Comparison of ENCODE assay signal across 9 cellular contexts in the genomic region with DNA sequence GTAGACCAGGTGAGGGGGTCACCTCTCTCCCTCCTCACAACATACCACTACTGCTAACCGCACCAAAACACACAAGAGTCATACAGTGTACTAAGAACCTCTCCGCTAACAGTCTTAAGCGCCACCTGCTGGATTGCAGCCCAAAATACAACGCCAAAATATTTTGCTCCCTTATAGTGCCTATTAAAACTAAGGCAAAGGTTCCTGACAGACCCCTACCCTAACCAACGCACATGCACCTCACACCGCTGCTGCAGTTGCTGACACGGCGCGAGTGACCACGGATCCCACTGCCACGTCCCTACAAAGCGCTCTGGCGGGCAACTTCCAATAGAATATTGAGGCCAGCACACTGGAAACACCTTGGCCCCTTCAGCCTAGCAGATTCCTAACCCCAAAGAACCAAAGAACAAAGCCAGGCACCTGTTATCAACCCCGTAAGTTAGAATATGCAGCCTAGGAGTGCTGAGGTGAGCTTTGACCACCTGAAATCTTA.
DNase-seq lines count a peak whose midpoint lies in the region; TF ChIP-seq lines count a peak whose summit lies in the region.
"Had no signal": no experiment of that assay in that cellular context is flagged by ENCODE, and none has a peak within 500 bp of the region (broad histone marks: within the 10 kb centered on the region; RNA-seq: fewer than 3 reads in every experiment).

No MANE protein-coding gene starts in this region.

- H3K27ac ChIP-seq in SU-DHL-6 (ENCODE audit: low read depth, low read length) (no peak overlapping the region), tibial nerve (no peak overlapping the region)

- TF ChIP-seq CTCF in SU-DHL-6 (IDR thresholded peaks at IDR 0.05; ENCODE audit: insufficient read depth, low read length, poor library complexity, severe bottlenecking) = peak; percentile 84
- TF ChIP-seq CTCF in tibial nerve (IDR thresholded peaks at IDR 0.05) = peak; percentile 25 to 48 (median 41)

- no peak for TF ChIP-seq EP300 in tibial nerve (IDR thresholded peaks at IDR 0.05)

- no peaks in the 10 kb centered on the region for H3F3A ChIP-seq in SU-DHL-6 (ENCODE audit: insufficient read depth)

- H3K4me1 ChIP-seq in tibial nerve = no peaks in the 10 kb centered on the region

- no peaks in the 10 kb centered on the region for H4K20me1 ChIP-seq in SU-DHL-6 (ENCODE audit: low read depth, low read length)

- H3K9me2 ChIP-seq in SU-DHL-6 (replicated peaks; ENCODE audit: insufficient read depth, low read length) = no peaks in the 10 kb centered on the region

- TF ChIP-seq POLR2A in tibial nerve (IDR thresholded peaks at IDR 0.05) = no peak

- 43 to 48% methylated on average over 14 of the region's 14 CpGs for WGBS in tibial nerve, 2 donors

- no peak overlapping the region for H3K4me2 ChIP-seq in SU-DHL-6 (ENCODE audit: low read depth, low read length, poor library complexity, severe bottlenecking)

- no peaks in the 10 kb centered on the region for H3K79me2 ChIP-seq in SU-DHL-6 (ENCODE audit: insufficient read depth, low read length)

- no peak overlapping the region for H3K4me3 ChIP-seq in Jurkat, Clone E6-1 (ENCODE audit: low read length)
- H3K4me3 ChIP-seq in SU-DHL-6 (ENCODE audit: insufficient read depth, low read length, poor library complexity, severe bottlenecking) = no peak overlapping the region
- no peak overlapping the region for H3K4me3 ChIP-seq in tibial nerve

- peak; percentile 72 for DNase-seq in ACHN
- DNase-seq in GM04504 (ENCODE audit: low read depth) = peak; percentile 12
- DNase-seq in H4 (ENCODE audit: low spot score) = peak; percentile 67
- peak; percentile 39 for DNase-seq in Jurkat, Clone E6-1 (ENCODE audit: low read depth, low spot score)
- peak; percentile 24 for DNase-seq in glomerular visceral epithelial cell (ENCODE audit: extremely low spot score)
- DNase-seq in tibial nerve (ENCODE audit: low spot score in 2 of 2) = peak in 1 of 2 donors; percentile 12
- DNase-seq in activated gamma-delta T cell treated with Interleukin-2 at 50 U/mL for 16 hours = no peak
- DNase-seq: natural killer cell had no signal

- H3K27me3 ChIP-seq in SU-DHL-6 (ENCODE audit: low read length) (no peaks in the 10 kb centered on the region), tibial nerve (no peaks in the 10 kb centered on the region)

- no peak overlapping the region for H3K9ac ChIP-seq in SU-DHL-6 (ENCODE audit: low read length)

- H3K9me3 ChIP-seq in SU-DHL-6 (ENCODE audit: insufficient read depth, low read length) = peaks cover 9% of the 10 kb centered on the region; the same call in 1 of the 2 replicates
- peaks cover 0 to 19% (median 6%) of the 10 kb centered on the region in 4 donors for H3K9me3 ChIP-seq in tibial nerve

- no peak overlapping the region for H2AFZ ChIP-seq in SU-DHL-6 (ENCODE audit: low read depth, low read length, severe bottlenecking)

- in situ Hi-C loops in ACHN (cut with HindIII; ENCODE audit: low pct_ligation_motif_present, low pct_unique_long_range_greater_than_20kb, low sequenced_read_pairs) = no loop called here

- H3K36me3 ChIP-seq in SU-DHL-6 (ENCODE audit: low read length) (no peaks in the 10 kb centered on the region), tibial nerve (no peaks in the 10 kb centered on the region)
